ENCODE assay signal across 9 cellular contexts in genomic region chr18:12744103-12744502, GRCh38. TPM values are rescaled to one million over a fixed set of nuclear protein-coding genes. Genes with fewer than 3 reads are reported as not detected.
DNase-seq lines count a peak whose midpoint lies in the region; ATAC-seq and TF ChIP-seq lines count a peak whose summit lies in the region.
"Had no signal": no experiment of that assay in that cellular context is flagged by ENCODE, and none has a peak within 500 bp of the region (broad histone marks: within the 10 kb centered on the region; RNA-seq: fewer than 3 reads in every experiment).

No MANE protein-coding gene starts in this region.

- WGBS in hepatocyte (ENCODE audit: low lambda C conversion rate, missing lambda C conversion rate) = 24% methylated on average over 2 of the region's 2 CpGs
- 0 to 22% methylated on average over 2 of the region's 2 CpGs for WGBS in thyroid gland, 2 donors

- H4K20me1 ChIP-seq in hepatocyte (ENCODE audit: insufficient read depth, poor library complexity, severe bottlenecking) = no peaks in the 10 kb centered on the region

- H3K36me3 Mint-ChIP-seq in activated T-cell treated with anti-CD3 and anti-CD28 coated beads, Interleukin-2, amount 50 U/mL, for 72 hours (ENCODE audit: insufficient read depth in 2 of 2) = no peaks in the 10 kb centered on the region

- H3K4me1 Mint-ChIP-seq in activated T-cell treated with anti-CD3 and anti-CD28 coated beads, Interleukin-2, amount 50 U/mL, for 72 hours (ENCODE audit: low read depth) = peaks cover 9% of the 10 kb centered on the region

- no peak overlapping the region for H3K4me3 ChIP-seq in hepatocyte
- no peak overlapping the region for H3K4me3 ChIP-seq in thyroid gland (replicated peaks in 1 of 3)

- no peaks in the 10 kb centered on the region for H3K27me3 Mint-ChIP-seq in activated T-cell treated with anti-CD3 and anti-CD28 coated beads, Interleukin-2, amount 50 U/mL, for 72 hours (ENCODE audit: low read depth)
- H3K27me3 Mint-ChIP-seq: central memory CD8-positive, alpha-beta T cell had no signal

- no peaks in the 10 kb centered on the region for H3K9me2 ChIP-seq in hepatocyte (replicated peaks; ENCODE audit: insufficient read depth)

- H3K79me2 ChIP-seq in hepatocyte = no peaks in the 10 kb centered on the region

- H3K27ac Mint-ChIP-seq in activated T-cell treated with anti-CD3 and anti-CD28 coated beads, Interleukin-2, amount 50 U/mL, for 72 hours = no peak overlapping the region

- peak; percentile 69 for TF ChIP-seq CTCF in hepatocyte (IDR thresholded peaks at IDR 0.05; ENCODE audit: poor library complexity)
- peak in 4 of 6 experiments; percentile 19 to 57 (median 43) for TF ChIP-seq CTCF in thyroid gland (IDR thresholded peaks at IDR 0.05)

- ATAC-seq in activated T-cell treated with anti-CD3 and anti-CD28 coated beads, Interleukin-2, amount 50 U/mL, for 72 hours (replicated peaks in 1 of 2) = peak; percentile 56 to 58
- ATAC-seq in HG02981 (IDR thresholded peaks at IDR 0.05; ENCODE audit: unreplicated experiment) = no peak

- H3K27me3 ChIP-seq in hepatocyte (no peaks in the 10 kb centered on the region), thyroid gland (no peaks in the 10 kb centered on the region)

- no peak overlapping the region for H3K4me3 Mint-ChIP-seq in activated T-cell treated with anti-CD3 and anti-CD28 coated beads, Interleukin-2, amount 50 U/mL, for 72 hours
- H3K4me3 Mint-ChIP-seq: central memory CD8-positive, alpha-beta T cell had no signal

- H3K4me1 ChIP-seq in hepatocyte (ENCODE audit: insufficient read depth) (no peaks in the 10 kb centered on the region), thyroid gland (no peaks in the 10 kb centered on the region)

- intact Hi-C loops in thyroid gland (cut with DNase I) = no loop called here

- no peak for DNase-seq in activated T-cell treated with anti-CD3 and anti-CD28 coated beads, Interleukin-2, amount 50 U/mL, for 72 hours
- no peak for DNase-seq in activated T-cell treated with anti-CD3 and anti-CD28 coated beads, Interleukin-2, amount 50 U/mL, for 1 hour
- DNase-seq in NCI-H1694 (lab: John Stamatoyannopoulos, UW) = peak; percentile 39
- peak; percentile 74 for DNase-seq in amniotic epithelial cell (ENCODE audit: low read depth)
- DNase-seq in hepatocyte (ENCODE audit: low spot score) = peak; percentile 53
- no peak for DNase-seq in thyroid gland
- DNase-seq in mucosa of gallbladder (ENCODE audit: low spot score) = no peak

- no peak overlapping the region for H3K4me2 ChIP-seq in hepatocyte

- H3K9me3 ChIP-seq in hepatocyte (ENCODE audit: low read depth) (no peaks in the 10 kb centered on the region), thyroid gland (no peaks in the 10 kb centered on the region)

- H3K36me3 ChIP-seq in hepatocyte (replicated peaks; ENCODE audit: insufficient read depth, low read depth) (no peaks in the 10 kb centered on the region), thyroid gland (no peaks in the 10 kb centered on the region)

- no peaks in the 10 kb centered on the region for H3K9me3 Mint-ChIP-seq in activated T-cell treated with anti-CD3 and anti-CD28 coated beads, Interleukin-2, amount 50 U/mL, for 72 hours
- H3K9me3 Mint-ChIP-seq: central memory CD8-positive, alpha-beta T cell had no signal

- TF ChIP-seq POLR2A in thyroid gland (IDR thresholded peaks at IDR 0.05) = no peak

- no peak overlapping the region for H2AFZ ChIP-seq in hepatocyte

- H3K27ac ChIP-seq in hepatocyte (no peak overlapping the region), thyroid gland (no peak overlapping the region)

RNA-seq across cellular contexts. Expression of gene PSMG2, which starts 41.3 kb away (rescaled TPM):
- 100 to 1,000 TPM; 142 to 158 TPM for total RNA-seq in activated T-cell treated with anti-CD3 and anti-CD28 coated beads, Interleukin-2, amount 50 U/mL, for 72 hours
- 76.2 and 92.0 TPM in 2 replicates for total RNA-seq in hepatocyte
- 76.2 and 79.4 TPM in 2 replicates for polyA plus RNA-seq in hepatocyte
- 10 to 100 TPM; 65.7 to 86.1 (median 69.7) TPM for total RNA-seq in thyroid gland
- 61.5 TPM for total RNA-seq in mucosa of gallbladder

RNA-seq across cellular contexts. Expression of gene CEP76, which starts 41.6 kb away (rescaled TPM):
- total RNA-seq in activated T-cell treated with anti-CD3 and anti-CD28 coated beads, Interleukin-2, amount 50 U/mL, for 72 hours = 10 to 100 TPM; 15.5 to 16.0 TPM
- 10.0 and 11.9 TPM in 2 replicates for total RNA-seq in hepatocyte
- polyA plus RNA-seq in hepatocyte = 2.0 and 4.7 TPM in 2 replicates
- 10 to 100 TPM in 1 of 4 donors, 1 to 10 TPM in 3; 7.0 to 10.0 (median 9.3) TPM for total RNA-seq in thyroid gland
- total RNA-seq in mucosa of gallbladder = 3.7 TPM

Comparison
In these comparisons a context has a peak if more than half of its experiments do, and no peak if none do; other contexts are left out.
1. DNase-seq: peak in NCI-H1694 (single experiment), amniotic epithelial cell (single experiment) and hepatocyte (single experiment); none in activated T-cell treated with anti-CD3 and anti-CD28 coated beads, Interleukin-2, amount 50 U/mL, for 72 hours (0 of 2), activated T-cell treated with anti-CD3 and anti-CD28 coated beads, Interleukin-2, amount 50 U/mL, for 1 hour (single experiment), thyroid gland (0 of 2) and mucosa of gallbladder (single experiment).